In the genomic region with DNA sequence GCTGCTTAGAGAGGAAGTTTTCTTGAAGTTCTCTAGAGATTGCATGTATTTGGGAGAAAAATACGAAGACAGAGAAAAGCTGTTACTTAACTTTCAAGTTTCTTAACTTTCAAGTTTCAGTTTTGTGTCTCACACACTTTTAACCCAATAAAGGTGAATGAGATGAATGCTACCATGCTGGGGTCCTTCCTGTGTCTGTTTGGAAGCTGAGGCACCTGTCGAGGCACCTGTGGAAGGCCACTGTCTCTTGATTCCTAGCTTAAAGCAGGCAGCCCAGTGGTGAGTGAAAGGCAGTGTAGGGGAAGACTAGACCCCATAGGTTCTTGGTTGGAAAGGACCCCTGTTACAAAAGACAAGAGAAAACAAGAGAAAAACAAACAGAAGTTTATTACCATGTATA, we compare ENCODE assay signal across 26 cellular contexts.
DNase-seq lines count a peak whose midpoint lies in the region; ATAC-seq, FAIRE-seq and TF ChIP-seq lines count a peak whose summit lies in the region.
"Had no signal": no experiment of that assay in that cellular context is flagged by ENCODE, and none has a peak within 500 bp of the region (broad histone marks: within the 10 kb centered on the region; RNA-seq: fewer than 3 reads in every experiment).

No MANE protein-coding gene starts in this region.

- no peak overlapping the region for H3K9ac ChIP-seq in OCI-LY3 (ENCODE audit: low read length)
- no peak overlapping the region for H3K9ac ChIP-seq in HepG2 (ENCODE audit: insufficient read depth, low read depth, low read length)
- H3K9ac ChIP-seq: BLaER1 had no signal

- H3K36me3 ChIP-seq in OCI-LY3 (replicated peaks; ENCODE audit: low read depth, low read length) (no peaks in the 10 kb centered on the region), neutrophil (no peaks in the 10 kb centered on the region), HepG2 (replicated peaks in 1 of 2; ENCODE audit: control insufficient read depth in 1 of 2, insufficient read depth in 2 of 2, low read length in 2 of 2) (no peaks in the 10 kb centered on the region)
- H3K36me3 ChIP-seq: BLaER1, suprapubic skin, upper lobe of left lung had no signal

- no peaks in the 10 kb centered on the region for H3K9me3 Mint-ChIP-seq in activated naive CD4-positive, alpha-beta T cell treated with anti-CD3 and anti-CD28 coated beads for 36 hours
- H3K9me3 Mint-ChIP-seq: nephron had no signal

- in situ Hi-C loops in HepG2 (cut with HindIII; ENCODE audit: extremely low pct_ligation_motif_present, low pct_unique_long_range_greater_than_20kb), result no loop called here

- peaks cover 59% of the 10 kb centered on the region for H3K4me1 ChIP-seq in OCI-LY3 (ENCODE audit: low read length)
- peaks cover 37 to 56% of the 10 kb centered on the region in 2 experiments for H3K4me1 ChIP-seq in neutrophil (ENCODE audit: control insufficient read depth in 1 of 2, insufficient read depth in 1 of 2, low read depth in 1 of 2, low read length in 1 of 2)
- H3K4me1 ChIP-seq in HepG2 (ENCODE audit: insufficient read depth, low read length), result 0 out of 2 replicates have a peak, but pooled peaks cover 7% of the 10 kb centered on the region

- TF ChIP-seq RAD21 in HepG2 (CRISPR knock-in tag; IDR thresholded peaks at IDR 0.05), result no peak

- no peak for ATAC-seq in HepG2
- ATAC-seq: left lobe of liver; Panc1; stimulated activated memory B cell treated with anti-CD40 and anti-IgM and Interleukin-4, amounts not matched to agents 10 μg/mL and 1 μg/mL and 100 μg/mL, for 72 hours had no signal

- peak overlapping the region; percentile 41 for H3K4me2 ChIP-seq in OCI-LY3 (ENCODE audit: low read length)
- no peak overlapping the region for H3K4me2 ChIP-seq in HepG2 (ENCODE audit: low read depth, low read length)
- H3K4me2 ChIP-seq: BLaER1 had no signal

- H3K27me3 Mint-ChIP-seq in activated naive CD4-positive, alpha-beta T cell treated with anti-CD3 and anti-CD28 coated beads for 36 hours (ENCODE audit: low read depth), result no peaks in the 10 kb centered on the region
- H3K27me3 Mint-ChIP-seq: stimulated activated memory B cell treated with anti-CD40 and anti-IgM and Interleukin-4, amounts not matched to agents 10 μg/mL and 1 μg/mL and 100 μg/mL, for 72 hours had no signal

- CTCF ChIA-PET in activated naive CD4-positive, alpha-beta T cell treated with anti-CD3 and anti-CD28 coated beads for 36 hours (lab: Charles Lee), result interaction anchor here (1.3 to 2.6 kb wide), 2 partner anchors 10 to 14 kb away, joined by 3 to 6 read pairs; no protein-coding TSS in a partner anchor
- CTCF ChIA-PET in HepG2 (lab: Yijun Ruan, JAX; ENCODE audit: low intra/inter-chr PET ratio, low total read pairs), result no interaction called here

- 15% methylated on average over 2 of the region's 2 CpGs for WGBS in HepG2 (ENCODE audit: low lambda C conversion rate)

- no peak for TF ChIP-seq EP300 in HepG2 (IDR thresholded peaks at IDR 0.05; ENCODE audit: low read depth in 2 of 2, low read length in 2 of 2)
- TF ChIP-seq EP300 in HepG2 (CRISPR knock-in tag; IDR thresholded peaks at IDR 0.05; ENCODE audit: borderline replicate concordance), result no peak

- H3K4me1 Mint-ChIP-seq in activated naive CD4-positive, alpha-beta T cell treated with anti-CD3 and anti-CD28 coated beads for 36 hours (ENCODE audit: low read depth), result peaks cover 59% of the 10 kb centered on the region

- H3K27ac Mint-ChIP-seq in activated naive CD4-positive, alpha-beta T cell treated with anti-CD3 and anti-CD28 coated beads for 36 hours, result peak overlapping the region; percentile 74
- H3K27ac Mint-ChIP-seq: nephron; stimulated activated memory B cell treated with anti-CD40 and anti-IgM and Interleukin-4, amounts not matched to agents 10 μg/mL and 1 μg/mL and 100 μg/mL, for 72 hours had no signal

- DNase-seq in activated naive CD4-positive, alpha-beta T cell treated with anti-CD3 and anti-CD28 coated beads for 36 hours, result peak; percentile 26
- DNase-seq in activated naive CD4-positive, alpha-beta T cell (lab: John Stamatoyannopoulos, UW), result no peak
- no peak for DNase-seq in GM19239 (ENCODE audit: insufficient read length, low spot score)
- DNase-seq in pons (ENCODE audit: low spot score), result no peak
- DNase-seq in HepG2 (ENCODE audit: low spot score), result no peak
- DNase-seq: activated CD4-positive, CD25-positive, alpha-beta regulatory T cell; caudate nucleus; DMS153; effector memory CD4-positive, alpha-beta T cell; HCEC 1CT; NCI-H1436 treated with DMSO at 0.1 percent for 48 hours; NCI-H2081 treated with DMSO at 0.1 percent for 48 hours; NCI-H226; NCI-H69; SIG-M5; upper lobe of left lung had no signal

- no peak for TF ChIP-seq POLR2A in HepG2 (IDR thresholded peaks at IDR 0.05; ENCODE audit: insufficient read depth in 1 of 2, low read depth in 2 of 2, low read length in 2 of 2)

- peak overlapping the region; percentile 11; the same call in 1 of the 2 replicates for H3K27ac ChIP-seq in OCI-LY3 (ENCODE audit: low read length)
- H3K27ac ChIP-seq in neutrophil, result peak overlapping the region; percentile 70
- no peak overlapping the region for H3K27ac ChIP-seq in HepG2 (ENCODE audit: extremely low read length, insufficient read depth, low read length)
- H3K27ac ChIP-seq: BLaER1, coronary artery, suprapubic skin, upper lobe of left lung had no signal

- H2AFZ ChIP-seq in OCI-LY3 (ENCODE audit: low read depth, low read length) (no peak overlapping the region), HepG2 (ENCODE audit: low read length) (no peak overlapping the region)

- FAIRE-seq in GM19239 (lab: Jason Lieb, UNC) (peak; percentile 91), HepG2 (lab: Jason Lieb, UNC) (no peak)
- FAIRE-seq: islet of Langerhans had no signal

- H3K79me2 ChIP-seq in OCI-LY3 (ENCODE audit: low read length) (no peaks in the 10 kb centered on the region), HepG2 (ENCODE audit: insufficient read depth, low read length) (no peaks in the 10 kb centered on the region)

- no peak overlapping the region for H3K4me3 Mint-ChIP-seq in activated naive CD4-positive, alpha-beta T cell treated with anti-CD3 and anti-CD28 coated beads for 36 hours
- H3K4me3 Mint-ChIP-seq: nephron; stimulated activated memory B cell treated with anti-CD40 and anti-IgM and Interleukin-4, amounts not matched to agents 10 μg/mL and 1 μg/mL and 100 μg/mL, for 72 hours had no signal

- POLR2A ChIA-PET in HepG2 (lab: Yijun Ruan, JAX), result no interaction called here

- intact Hi-C loops in activated naive CD4-positive, alpha-beta T cell treated with anti-CD3 and anti-CD28 coated beads for 36 hours (cut with micrococcal nuclease), result loop anchor here (1.0 to 10.0 kb wide), 2 partner anchors 372 to 752 kb away; no protein-coding TSS in a partner anchor
- intact Hi-C loops in HepG2 (cut with micrococcal nuclease; ENCODE audit: unreplicated experiment), result no loop called here

- BruUV-seq in HepG2 (replicated peaks; lab: Mats Ljungman, UMichigan), result no TSS peak

- H3K27me3 ChIP-seq in OCI-LY3 (ENCODE audit: low read depth, low read length) (no peaks in the 10 kb centered on the region), neutrophil (no peaks in the 10 kb centered on the region), HepG2 (ENCODE audit: control insufficient read depth in 1 of 2, insufficient read depth in 2 of 2, low read length in 2 of 2) (0 out of 5 replicates have a peak, but pooled peaks cover 0 to 3% of the 10 kb centered on the region in 2 experiments)
- H3K27me3 ChIP-seq: BLaER1, suprapubic skin, upper lobe of left lung had no signal

- TF ChIP-seq CTCF in OCI-LY3 (IDR thresholded peaks at IDR 0.05; ENCODE audit: low read depth, low read length) (no peak), neutrophil (IDR thresholded peaks at IDR 0.05) (no peak), HepG2 (CRISPR knock-in tag; IDR thresholded peaks at IDR 0.05) (no peak)

- H3K9me3 ChIP-seq in OCI-LY3 (ENCODE audit: insufficient read depth, low read length), result no peaks in the 10 kb centered on the region
- no peaks in the 10 kb centered on the region for H3K9me3 ChIP-seq in neutrophil
- no peaks in the 10 kb centered on the region for H3K9me3 ChIP-seq in HepG2 (ENCODE audit: low read length)
- H3K9me3 ChIP-seq: suprapubic skin, upper lobe of left lung had no signal

- peak overlapping the region; percentile 15; the same call in 1 of the 2 replicates for H3K4me3 ChIP-seq in OCI-LY3 (ENCODE audit: low read length)
- H3K4me3 ChIP-seq in neutrophil (ENCODE audit: low read depth in 1 of 2, low read length in 1 of 2), result no peak overlapping the region
- H3K4me3 ChIP-seq in HepG2 (replicated peaks in 1 of 3; ENCODE audit: insufficient read depth in 1 of 3, low read depth in 2 of 3, low read length in 3 of 3), result no peak overlapping the region
- H3K4me3 ChIP-seq: BLaER1, coronary artery, suprapubic skin, upper lobe of left lung had no signal

- H4K20me1 ChIP-seq in OCI-LY3 (ENCODE audit: insufficient read depth, low read length), result no peaks in the 10 kb centered on the region
- no peaks in the 10 kb centered on the region for H4K20me1 ChIP-seq in HepG2 (ENCODE audit: insufficient read depth, low read length)
- H4K20me1 ChIP-seq: BLaER1 had no signal

- H3K36me3 Mint-ChIP-seq in activated naive CD4-positive, alpha-beta T cell treated with anti-CD3 and anti-CD28 coated beads for 36 hours (ENCODE audit: low read depth), result no peaks in the 10 kb centered on the region

TF ChIP-seq in HepG2, 621 proteins besides CTCF, POLR2A, EP300 and RAD21 (continues in another document):
- TF ChIP-seq SNAPC2 (CRISPR knock-in tag; IDR thresholded peaks at IDR 0.05) (no peak), ZNF598 (CRISPR knock-in tag; IDR thresholded peaks at IDR 0.05; ENCODE audit: borderline replicate concordance) (no peak), CCDC6 (CRISPR knock-in tag; IDR thresholded peaks at IDR 0.05) (no peak), ZIK1 (CRISPR knock-in tag; IDR thresholded peaks at IDR 0.05; ENCODE audit: borderline replicate concordance, low read depth) (no peak), ZFAT (CRISPR knock-in tag; conservative IDR thresholded peaks at IDR 0.05) (no peak), ZNF10 (CRISPR knock-in tag; IDR thresholded peaks at IDR 0.05; ENCODE audit: borderline replicate concordance, low read depth) (no peak)
